12 cellular contexts compared by ENCODE assay signal in the genomic region with DNA sequence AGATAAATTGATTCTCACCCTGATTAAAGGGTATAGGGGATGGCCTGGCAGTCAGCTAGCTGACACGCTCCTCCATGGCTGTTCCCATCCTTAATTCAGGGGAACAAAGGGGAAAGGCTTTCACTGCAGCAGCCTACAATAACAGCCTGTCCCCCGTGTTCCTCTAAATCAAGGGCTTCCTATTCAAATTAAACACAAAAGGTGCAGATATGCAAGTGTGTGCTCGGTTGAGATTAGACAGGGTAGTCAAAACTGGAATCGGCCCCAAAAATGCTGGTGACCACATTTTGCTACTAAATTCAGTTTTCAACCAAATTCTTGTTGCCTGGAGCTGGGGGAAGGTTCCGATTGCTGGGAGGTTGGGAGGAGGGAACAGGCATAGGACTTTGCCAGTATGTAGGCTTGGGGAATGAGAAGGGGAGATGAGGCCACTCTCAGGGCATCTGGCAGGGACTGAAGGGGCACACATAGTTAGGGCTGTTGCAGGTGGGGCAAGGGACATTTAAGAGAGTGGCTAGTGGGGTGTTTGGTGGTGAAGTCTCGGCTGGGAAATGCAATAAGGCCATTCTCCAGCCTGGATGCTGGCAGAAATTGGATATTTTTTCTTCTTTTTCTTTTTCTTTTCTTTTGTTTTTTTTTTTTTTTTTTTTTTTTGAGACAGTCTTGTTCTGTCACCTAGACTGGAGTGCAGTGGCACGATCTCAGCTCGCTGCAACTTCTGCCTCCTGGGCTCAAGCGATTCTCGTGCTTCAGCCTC.
DNase-seq lines count a peak whose midpoint lies in the region; ATAC-seq and TF ChIP-seq lines count a peak whose summit lies in the region.
"Had no signal": no experiment of that assay in that cellular context is flagged by ENCODE, and none has a peak within 500 bp of the region (broad histone marks: within the 10 kb centered on the region; RNA-seq: fewer than 3 reads in every experiment).

No MANE protein-coding gene starts in this region.

- H3K27ac ChIP-seq in KMS-11, result peak overlapping the region; percentile 95

- POLR2A ChIA-PET in GM10248 (lab: Yijun Ruan, JAX), result no interaction called here

- no peaks in the 10 kb centered on the region for H3K36me3 ChIP-seq in KMS-11 (ENCODE audit: insufficient read depth)

- H3K9ac ChIP-seq in KMS-11, result peak overlapping the region; percentile 66; the same call in 1 of the 2 replicates

- H2AFZ ChIP-seq in KMS-11 (ENCODE audit: low read depth), result peak overlapping the region; percentile 97

- ATAC-seq in GM19452 (IDR thresholded peaks at IDR 0.05; ENCODE audit: unreplicated experiment) (peak; percentile 28), HG02885 (IDR thresholded peaks at IDR 0.05; ENCODE audit: poor library complexity, unreplicated experiment) (peak; percentile 31)

- H4K20me1 ChIP-seq in KMS-11 (ENCODE audit: insufficient read depth), result no peaks in the 10 kb centered on the region

- peaks cover 32% of the 10 kb centered on the region for H3K4me1 ChIP-seq in KMS-11 (ENCODE audit: low read depth, poor library complexity, severe bottlenecking)

- H3K79me2 ChIP-seq in KMS-11 (ENCODE audit: insufficient read depth, low read depth), result no peaks in the 10 kb centered on the region

- peak; percentile 40 for DNase-seq in GM10248 (ENCODE audit: extremely low spot score)
- DNase-seq in NCI-H1048 (lab: John Stamatoyannopoulos, UW), result no peak
- DNase-seq in hepatic stellate cell (ENCODE audit: low spot score), result no peak
- no peak for DNase-seq in DMS153 treated with DMSO at 0.1 percent for 48 hours (lab: John Stamatoyannopoulos, UW; ENCODE audit: unreplicated experiment)
- no peak for DNase-seq in erythroblast (lab: John Stamatoyannopoulos, UW)
- DNase-seq: effector memory CD4-positive, alpha-beta T cell; NCI-H2029; RPMI8226; stimulated activated CD4-positive, alpha-beta T cell treated with anti-CD3 and anti-CD28 coated beads, Interleukin-12 subunit alpha, Interleukin-12 subunit beta, amount 100 ng/mL, for 4 hours had no signal

- CTCF ChIA-PET in GM10248 (lab: Yijun Ruan, JAX), result interaction anchor here (0.8 to 6.5 kb wide), 12 partner anchors 8 to 70 kb away, joined by 3 to 49 read pairs (median 10); no protein-coding TSS in a partner anchor

- TF ChIP-seq CTCF in GM10248 (IDR thresholded peaks at IDR 0.05; ENCODE audit: control extremely low read depth, extremely low read depth, low read depth, missing control alignments) (no peak), KMS-11 (conservative IDR thresholded peaks at IDR 0.05; ENCODE audit: low read depth, low read length) (no peak)

- H3K4me3 ChIP-seq in KMS-11 (IDR thresholded peaks at IDR 0.05; ENCODE audit: insufficient read depth, low read depth, low read length), result no peak overlapping the region

- H3K27me3 ChIP-seq in KMS-11 (ENCODE audit: insufficient read depth, low read depth), result no peaks in the 10 kb centered on the region

- H3K4me2 ChIP-seq in KMS-11, result peak overlapping the region; percentile 95

- TF ChIP-seq POLR2A in erythroblast (IDR thresholded peaks at IDR 0.05; ENCODE audit: low read length), result no peak
